In genomic region chr18:58603365-58604067, GRCh38 we compare ENCODE assay signal across 12 cellular contexts. TPM values are rescaled to one million over a fixed set of nuclear protein-coding genes. Genes with fewer than 3 reads are reported as not detected.
A peak's percentile ranks its signal among the peaks of the same experiment; 100 is the strongest.
DNase-seq lines count a peak whose midpoint lies in the region; ATAC-seq and TF ChIP-seq lines count a peak whose summit lies in the region.
"Had no signal": no experiment of that assay in that cellular context is flagged by ENCODE, and none has a peak within 500 bp of the region (broad histone marks: within the 10 kb centered on the region; RNA-seq: fewer than 3 reads in every experiment).

No MANE protein-coding gene starts in this region.

- ATAC-seq in IMR-90 (ENCODE audit: low read depth) (peak; percentile 66), GM19023 (IDR thresholded peaks at IDR 0.05; ENCODE audit: unreplicated experiment) (no peak)
- ATAC-seq: activated CD8-positive, alpha-beta memory T cell treated with anti-CD3 and anti-CD28 coated beads, Interleukin-2, amount 10 ng/mL, durations not matched to agents 7 days and 5 days; gastrocnemius medialis had no signal

- H3K9me3 ChIP-seq in BLaER1, result 0 out of 2 replicates have a peak, but pooled peaks cover 4% of the 10 kb centered on the region
- H3K9me3 ChIP-seq in IMR-90 (ENCODE audit: control insufficient read depth, insufficient read depth, low read length), result peaks cover 2% of the 10 kb centered on the region; the same call in 1 of the 2 replicates
- H3K9me3 ChIP-seq: gastrocnemius medialis had no signal

- dilution Hi-C loops in IMR-90 (cut with HindIII; ENCODE audit: low sequenced_read_pairs, unreplicated experiment), result no loop called here

- H2AFZ ChIP-seq in IMR-90 (replicated peaks; ENCODE audit: low read length, poor library complexity), result peak overlapping the region; percentile 25

- no peak for TF ChIP-seq POLR2A in IMR-90 (IDR thresholded peaks at IDR 0.05; ENCODE audit: low read depth, low read length)

- H3K4ac ChIP-seq in IMR-90 (ENCODE audit: low read depth, low read length) (peak overlapping the region; percentile 55), mesendoderm (ENCODE audit: low read depth, low read length) (peak overlapping the region; percentile 17)

- in situ Hi-C loops in IMR-90 (cut with MboI; ENCODE audit: low sequenced_read_pairs), result no loop called here

- H2BK15ac ChIP-seq in IMR-90 (ENCODE audit: low read depth, low read length), result peak overlapping the region; percentile 23; the same call in 1 of the 3 replicates
- H2BK15ac ChIP-seq in mesendoderm (replicated peaks; ENCODE audit: low read depth), result peak overlapping the region; percentile 0

- CTCF ChIA-PET in IMR-90 (lab: Yijun Ruan, JAX), result interaction anchor here (1.5 kb wide), 1 partner anchor 8 kb away, joined by 4 read pairs; no protein-coding TSS in a partner anchor

- H4K5ac ChIP-seq in IMR-90 (ENCODE audit: low read depth, low read length) (peak overlapping the region; percentile 3; the same call in 1 of the 2 replicates), mesendoderm (ENCODE audit: low read length) (no peak overlapping the region)

- POLR2A ChIA-PET in IMR-90 (lab: Charles Lee; ENCODE audit: unreplicated experiment), result interaction anchor here (0.6 kb wide), 1 partner anchor 13 kb away, joined by 4 read pairs; no protein-coding TSS in a partner anchor

- H2BK120ac ChIP-seq in IMR-90 (ENCODE audit: low read depth, low read length), result peak overlapping the region; percentile 35; the same call in 1 of the 2 replicates
- H2BK120ac ChIP-seq in mesendoderm (ENCODE audit: low read depth, low read length), result peak overlapping the region; percentile 19

- peak overlapping the region; percentile 61 for H3K4me2 ChIP-seq in BLaER1
- peak overlapping the region; percentile 10 for H3K4me2 ChIP-seq in IMR-90 (ENCODE audit: low read depth, low read length)
- H3K4me2 ChIP-seq in mesendoderm (ENCODE audit: low read length), result no peak overlapping the region

- peaks cover 9% of the 10 kb centered on the region for H3K9me1 ChIP-seq in IMR-90 (ENCODE audit: insufficient read depth, low read length)

- no peak overlapping the region for H2AK9ac ChIP-seq in IMR-90 (replicated peaks; ENCODE audit: low read depth, low read length, poor library complexity)

- H3K23ac ChIP-seq in IMR-90 (ENCODE audit: low read depth, low read length) (0 out of 2 replicates have a peak overlapping the region, but pooled peaks have one; percentile 12), mesendoderm (ENCODE audit: low read length) (no peak overlapping the region)

- TF ChIP-seq RAD21 in IMR-90 (IDR thresholded peaks at IDR 0.05; ENCODE audit: low read length), result no peak

- TF ChIP-seq CTCF in IMR-90 (conservative IDR thresholded peaks at IDR 0.05; ENCODE audit: low read depth, low read length), result no peak

- intact Hi-C loops in IMR-90 (cut with micrococcal nuclease), result no loop called here

- H3K79me2 ChIP-seq in mesendoderm (ENCODE audit: control insufficient read depth, insufficient read depth, low read length), result no peaks in the 10 kb centered on the region

- H2BK5ac ChIP-seq in IMR-90 (ENCODE audit: low read depth, low read length, poor library complexity, severe bottlenecking), result no peak overlapping the region
- no peak overlapping the region for H2BK5ac ChIP-seq in mesendoderm (ENCODE audit: low read length)

- H4K20me1 ChIP-seq in BLaER1, result no peaks in the 10 kb centered on the region
- H4K20me1 ChIP-seq in IMR-90 (ENCODE audit: insufficient read depth, low read length), result no peaks in the 10 kb centered on the region

- H3K36me3 ChIP-seq in BLaER1 (no peaks in the 10 kb centered on the region), IMR-90 (ENCODE audit: control insufficient read depth, insufficient read depth, low read length) (no peaks in the 10 kb centered on the region), mesendoderm (ENCODE audit: control insufficient read depth, insufficient read depth, low read length) (no peaks in the 10 kb centered on the region)

- H3K27ac ChIP-seq in BLaER1, result no peak overlapping the region
- no peak overlapping the region for H3K27ac ChIP-seq in IMR-90 (ENCODE audit: insufficient read depth, low read length)
- peak overlapping the region; percentile 10 for H3K27ac ChIP-seq in mesendoderm (ENCODE audit: low read depth, low read length)

- H2AK5ac ChIP-seq in IMR-90 (ENCODE audit: low read depth, low read length) (peak overlapping the region; percentile 52), mesendoderm (ENCODE audit: low read length) (peak overlapping the region; percentile 43)

- no TSS peak for BruUV-seq in IMR-90 (replicated peaks; lab: Mats Ljungman, UMichigan)

- H4K8ac ChIP-seq in IMR-90 (ENCODE audit: low read depth in 2 of 2, low read length in 2 of 2), result peak overlapping the region in 1 of 2 experiments; percentile 46; a peak in 1 of 4 replicates
- H4K8ac ChIP-seq in mesendoderm (ENCODE audit: low read depth, low read length), result no peak overlapping the region

- H3K18ac ChIP-seq in IMR-90 (ENCODE audit: low read depth, low read length), result peak overlapping the region; percentile 18
- no peak overlapping the region for H3K18ac ChIP-seq in mesendoderm (ENCODE audit: low read length)

- WGBS in IMR-90 (ENCODE audit: extremely low coverage in 2 of 2, insufficient read length in 1 of 2), 2 experiments, result no CpG with 5 or more reads among the region's 13 CpGs
- no CpG with 5 or more reads among the region's 13 CpGs for WGBS in mesendoderm (ENCODE audit: extremely low coverage, insufficient coverage, low lambda C conversion rate)

- no peak overlapping the region for H3K9ac ChIP-seq in BLaER1
- no peak overlapping the region for H3K9ac ChIP-seq in IMR-90 (ENCODE audit: low read depth, low read length)
- no peak overlapping the region for H3K9ac ChIP-seq in mesendoderm (ENCODE audit: low read length)

- DNase-seq in IMR-90 (peak; percentile 36), amniotic epithelial cell (ENCODE audit: low read depth) (peak; percentile 46), mesendoderm (peak; percentile 63), UCSD-AML1 (lab: John Stamatoyannopoulos, UW; ENCODE audit: unreplicated experiment) (no peak), T-helper 1 cell (no peak), NK-92 (lab: John Stamatoyannopoulos, UW; ENCODE audit: unreplicated experiment) (no peak)
- DNase-seq: activated CD8-positive, alpha-beta memory T cell treated with anti-CD3 and anti-CD28 coated beads, Interleukin-2, amount 10 ng/mL, durations not matched to agents 7 days and 5 days; gastrocnemius medialis; MM.1S had no signal

- H4K91ac ChIP-seq in IMR-90 (ENCODE audit: insufficient read depth, low read depth, low read length), result peak overlapping the region; percentile 17; the same call in 1 of the 2 replicates

- H3K79me1 ChIP-seq in IMR-90 (ENCODE audit: low read depth in 1 of 2, low read length in 2 of 2) (no peaks in the 10 kb centered on the region), mesendoderm (ENCODE audit: low read length) (no peaks in the 10 kb centered on the region)

- peak overlapping the region; percentile 43; the same call in 1 of the 2 replicates for H3K14ac ChIP-seq in IMR-90 (replicated peaks; ENCODE audit: low read depth, low read length)

- H3K4me1 ChIP-seq in BLaER1 (peaks cover 11% of the 10 kb centered on the region), IMR-90 (ENCODE audit: control insufficient read depth, insufficient read depth, low read length) (peaks cover 11% of the 10 kb centered on the region), mesendoderm (ENCODE audit: control insufficient read depth, low read depth, low read length) (peaks cover 8% of the 10 kb centered on the region)

- H3K56ac ChIP-seq in IMR-90 (ENCODE audit: extremely low read depth, insufficient read depth, low read length) (no peak overlapping the region), mesendoderm (ENCODE audit: low read length) (peak overlapping the region; percentile 62)

- H3K4me3 ChIP-seq in BLaER1 (no peak overlapping the region), IMR-90 (ENCODE audit: insufficient read depth, low read depth, low read length) (no peak overlapping the region), mesendoderm (ENCODE audit: low read length) (no peak overlapping the region)
- H3K4me3 ChIP-seq: gastrocnemius medialis had no signal

- H2BK20ac ChIP-seq in IMR-90 (ENCODE audit: low read depth, low read length), result 0 out of 2 replicates have a peak overlapping the region, but pooled peaks have one; percentile 38

- H3K27me3 ChIP-seq in BLaER1 (no peaks in the 10 kb centered on the region), IMR-90 (ENCODE audit: control insufficient read depth, insufficient read depth, low read length) (no peaks in the 10 kb centered on the region), mesendoderm (ENCODE audit: insufficient read depth, low read length, poor library complexity) (no peaks in the 10 kb centered on the region)
- H3K27me3 ChIP-seq: gastrocnemius medialis had no signal

TF ChIP-seq in IMR-90, 13 proteins besides CTCF, POLR2A, EP300 and RAD21:
- no peak for TF ChIP-seq RCOR1 (IDR thresholded peaks at IDR 0.05; ENCODE audit: insufficient replicate concordance, low read length)
- no peak for TF ChIP-seq MXI1 (IDR thresholded peaks at IDR 0.05; ENCODE audit: borderline replicate concordance, low read depth, low read length)
- no peak for TF ChIP-seq NFE2L2 (IDR thresholded peaks at IDR 0.05; ENCODE audit: low read depth, low read length)
- TF ChIP-seq, protein P1, sequence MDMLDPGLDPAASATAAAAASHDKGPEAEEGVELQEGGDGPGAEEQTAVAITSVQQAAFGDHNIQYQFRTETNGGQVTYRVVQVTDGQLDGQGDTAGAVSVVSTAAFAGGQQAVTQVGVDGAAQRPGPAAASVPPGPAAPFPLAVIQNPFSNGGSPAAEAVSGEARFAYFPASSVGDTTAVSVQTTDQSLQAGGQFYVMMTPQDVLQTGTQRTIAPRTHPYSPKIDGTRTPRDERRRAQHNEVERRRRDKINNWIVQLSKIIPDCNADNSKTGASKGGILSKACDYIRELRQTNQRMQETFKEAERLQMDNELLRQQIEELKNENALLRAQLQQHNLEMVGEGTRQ (IDR thresholded peaks at IDR 0.05; ENCODE audit: low read depth, low read length), result no peak
- no peak for TF ChIP-seq MAFK (IDR thresholded peaks at IDR 0.05; ENCODE audit: low read depth, low read length)
- no peak for TF ChIP-seq RFX5 (IDR thresholded peaks at IDR 0.05; ENCODE audit: low read depth, low read length)
- TF ChIP-seq FOS (IDR thresholded peaks at IDR 0.05; ENCODE audit: low read depth, low read length), result no peak

RNA-seq across cellular contexts. Expression of gene ALPK2, which starts 25.4 kb away (rescaled TPM):
- total RNA-seq in IMR-90 (2012; rRNA removed), result 81.7 and 89.1 TPM in 2 replicates
- polyA plus RNA-seq in IMR-90 (2012; rRNA removed), result 28.0 and 33.7 TPM in 2 replicates
- polyA plus RNA-seq in IMR-90 (2012; cell fraction: cytosol; rRNA removed), result 4.9 and 5.7 TPM in 2 replicates
- 29.8 and 206 TPM in 2 replicates for polyA plus RNA-seq in IMR-90 (2012; cell fraction: nucleus; rRNA removed; ENCODE audit: low replicate concordance)
- polyA plus RNA-seq in mesendoderm (2013, experiment 1 of 2), result 3.0 TPM
- polyA plus RNA-seq in mesendoderm (2013, experiment 2 of 2), result 3.0 TPM
- total RNA-seq: posterior vena cava had no signal

Comparison
In these comparisons a context has a peak if more than half of its experiments do, and no peak if none do; other contexts are left out.
1. DNase-seq: peak in IMR-90 (single experiment), amniotic epithelial cell (single experiment) and mesendoderm (single experiment); none in UCSD-AML1 (single experiment), T-helper 1 cell (0 of 5) and NK-92 (single experiment).